ENCODE assay signal across 11 cellular contexts in the genomic region with DNA sequence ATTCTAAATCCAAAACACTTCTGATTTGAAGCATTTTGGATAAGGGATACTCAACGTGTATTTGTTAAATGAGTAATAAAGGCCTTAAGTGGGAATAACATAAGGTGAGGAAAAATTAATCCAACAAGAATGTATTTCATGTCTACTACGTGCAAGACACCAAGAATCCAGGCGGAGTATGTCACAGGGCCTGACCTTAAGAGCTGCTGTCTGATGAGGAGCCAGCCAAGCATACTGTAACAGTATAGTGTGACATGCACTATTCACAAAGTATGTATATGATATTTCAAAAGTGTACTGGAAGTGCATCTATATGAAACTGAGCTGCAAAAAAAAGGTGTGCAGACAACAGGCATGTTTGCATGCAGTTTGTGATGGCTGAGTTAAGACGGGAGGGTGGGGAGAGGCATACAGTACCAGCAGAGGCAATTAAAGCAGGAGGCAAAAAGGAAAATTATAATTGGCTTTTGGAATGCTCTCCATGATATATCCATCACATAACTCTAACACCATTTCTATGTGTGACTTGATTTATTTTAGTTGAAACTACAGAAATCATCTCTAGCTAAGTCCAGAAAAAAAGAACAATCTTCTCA. TPM values are rescaled to one million over a fixed set of nuclear protein-coding genes. Genes with fewer than 3 reads are reported as not detected.
DNase-seq lines count a peak whose midpoint lies in the region; ATAC-seq, FAIRE-seq and TF ChIP-seq lines count a peak whose summit lies in the region.
"Had no signal": no experiment of that assay in that cellular context is flagged by ENCODE, and none has a peak within 500 bp of the region (broad histone marks: within the 10 kb centered on the region; RNA-seq: fewer than 3 reads in every experiment).

No MANE protein-coding gene starts in this region.

- H3K4me1 ChIP-seq in keratinocyte (ENCODE audit: control insufficient read depth, extremely low read depth, insufficient read depth, low read length) = peaks cover 13% of the 10 kb centered on the region

- H3K9ac ChIP-seq in keratinocyte (ENCODE audit: control insufficient read depth, extremely low read depth, insufficient read depth, low read length) = no peak overlapping the region

- no peak overlapping the region for H3K4me3 ChIP-seq in brain microvascular endothelial cell (ENCODE audit: low read depth, low read length)
- no peak overlapping the region for H3K4me3 ChIP-seq in keratinocyte (ENCODE audit: control insufficient read depth in 2 of 3, extremely low read depth in 1 of 3, insufficient read depth in 2 of 3, low read depth in 1 of 3, low read length in 3 of 3)
- H3K4me3 ChIP-seq: suprapubic skin had no signal

- H3K36me3 ChIP-seq in brain microvascular endothelial cell (replicated peaks) (peaks cover 20% of the 10 kb centered on the region), keratinocyte (ENCODE audit: control insufficient read depth in 2 of 2, extremely low read depth in 1 of 2, insufficient read depth in 2 of 2, low read length in 2 of 2) (peaks cover 14 to 17% of the 10 kb centered on the region in 2 experiments)

- peak overlapping the region; percentile 24 for H3K4me2 ChIP-seq in keratinocyte (ENCODE audit: control insufficient read depth, extremely low read depth, insufficient read depth, low read depth, low read length)

- no peaks in the 10 kb centered on the region for H3K9me3 Mint-ChIP-seq in activated CD4-positive, alpha-beta T cell treated with anti-CD3 and anti-CD28 coated beads for 36 hours (ENCODE audit: low read depth)

- H3K36me3 Mint-ChIP-seq in activated CD4-positive, alpha-beta T cell treated with anti-CD3 and anti-CD28 coated beads for 36 hours (ENCODE audit: low read depth) = peaks cover 35% of the 10 kb centered on the region

- no peaks in the 10 kb centered on the region for H3K9me1 ChIP-seq in keratinocyte (ENCODE audit: control insufficient read depth, extremely low read depth, insufficient read depth, low read length)

- H4K20me1 ChIP-seq in keratinocyte (ENCODE audit: control insufficient read depth, extremely low read depth, insufficient read depth, low read length) = peaks cover 8% of the 10 kb centered on the region

- POLR2A ChIA-PET in activated CD4-positive, alpha-beta T cell treated with anti-CD3 and anti-CD28 coated beads for 36 hours (lab: Charles Lee) = no interaction called here

- DNase-seq in activated CD4-positive, alpha-beta T cell treated with anti-CD3 and anti-CD28 coated beads for 36 hours = no peak
- no peak for DNase-seq in activated CD4-positive, alpha-beta T cell treated with anti-CD3 and anti-CD28 coated beads, Interleukin-2, amount 50 U/mL, for 4 hours
- DNase-seq in brain microvascular endothelial cell (peak; percentile 60), keratinocyte (ENCODE audit: low read depth, low spot score) (no peak), GM13976 (ENCODE audit: low spot score) (no peak), midbrain (lab: John Stamatoyannopoulos, UW) (no peak), HuH-7 (ENCODE audit: low spot score) (no peak)
- DNase-seq: activated CD4-positive, alpha-beta T cell treated with anti-CD3 and anti-CD28 coated beads for 48 hours; GDM1 had no signal

- no peaks in the 10 kb centered on the region for H3K27me3 Mint-ChIP-seq in activated CD4-positive, alpha-beta T cell treated with anti-CD3 and anti-CD28 coated beads for 36 hours

- H3K79me2 ChIP-seq in keratinocyte (ENCODE audit: control insufficient read depth, insufficient read depth, low read length) = peaks cover 75% of the 10 kb centered on the region

- ATAC-seq in activated CD4-positive, alpha-beta T cell treated with anti-CD3 and anti-CD28 coated beads for 36 hours = no peak

- intact Hi-C loops in activated CD4-positive, alpha-beta T cell treated with anti-CD3 and anti-CD28 coated beads for 36 hours (cut with DNase I, micrococcal nuclease) = no loop called here

- H3K27ac ChIP-seq in brain microvascular endothelial cell = peak overlapping the region; percentile 80
- peak overlapping the region; percentile 43 for H3K27ac ChIP-seq in keratinocyte (ENCODE audit: control insufficient read depth, insufficient read depth, low read length)
- H3K27ac ChIP-seq in temporal lobe (ENCODE audit: low read depth, low read length) = peak overlapping the region; percentile 36

- H2AFZ ChIP-seq in keratinocyte (ENCODE audit: control insufficient read depth, low read length) = no peak overlapping the region

- H3K4me1 Mint-ChIP-seq in activated CD4-positive, alpha-beta T cell treated with anti-CD3 and anti-CD28 coated beads for 36 hours = peaks cover 56% of the 10 kb centered on the region

- no peaks in the 10 kb centered on the region for H3K9me3 ChIP-seq in keratinocyte (ENCODE audit: control insufficient read depth, low read depth, low read length)
- H3K9me3 ChIP-seq: suprapubic skin had no signal

- TF ChIP-seq CTCF in brain microvascular endothelial cell (IDR thresholded peaks at IDR 0.05; ENCODE audit: low read depth, low read length, missing control alignments) (no peak), keratinocyte (optimal IDR thresholded peaks at IDR 0.05 in 1 of 3, IDR thresholded peaks at IDR 0.05 in 1 of 3, conservative IDR thresholded peaks at IDR 0.05 in 1 of 3; ENCODE audit: extremely low read depth in 1 of 3, insufficient read depth in 2 of 3, low read length in 3 of 3) (no peak), GM13976 (IDR thresholded peaks at IDR 0.05; ENCODE audit: borderline replicate concordance, control extremely low read depth, extremely low read depth, insufficient read depth, missing control alignments) (no peak)

- in situ Hi-C loops in brain microvascular endothelial cell (cut with HindIII; ENCODE audit: low pct_ligation_motif_present, low sequenced_read_pairs) (no loop called here), GM13976 (cut with MboI; ENCODE audit: low sequenced_read_pairs, unreplicated experiment) (no loop called here)

- no peak overlapping the region for H3K4me3 Mint-ChIP-seq in activated CD4-positive, alpha-beta T cell treated with anti-CD3 and anti-CD28 coated beads for 36 hours

- no peak for FAIRE-seq in keratinocyte (lab: Jason Lieb, UNC)

- CTCF ChIA-PET in activated CD4-positive, alpha-beta T cell treated with anti-CD3 and anti-CD28 coated beads for 36 hours (lab: Charles Lee) = interaction anchor here (1.2 to 1.6 kb wide), 5 partner anchors 12 to 87 kb away, joined by 3 to 6 read pairs (median 3); a partner anchor contains a TSS

- H3K27me3 ChIP-seq in brain microvascular endothelial cell (replicated peaks) (no peaks in the 10 kb centered on the region), keratinocyte (ENCODE audit: control insufficient read depth, extremely low read depth, insufficient read depth, low read length) (no peaks in the 10 kb centered on the region)
- H3K27me3 ChIP-seq: suprapubic skin had no signal

- peak overlapping the region; percentile 20 for H3K27ac Mint-ChIP-seq in activated CD4-positive, alpha-beta T cell treated with anti-CD3 and anti-CD28 coated beads for 36 hours

- dilution Hi-C loops in keratinocyte (cut with MboI; ENCODE audit: extremely low pct_ligation_motif_present, low sequenced_read_pairs) = no loop called here

RNA-seq across cellular contexts. Expression of a gene that starts 18.2 kb away (rescaled TPM):
- total RNA-seq in activated CD4-positive, alpha-beta T cell treated with anti-CD3 and anti-CD28 coated beads for 36 hours = 10 to 100 TPM; 49.5 to 55.0 TPM
- polyA plus RNA-seq in keratinocyte = 34.8 to 52.0 TPM (median 50.3 TPM) in 3 replicates
- 104 TPM for polyA plus RNA-seq in keratinocyte (2011; ENCODE audit: low read depth)
- 33.7 and 49.1 TPM in 2 replicates for polyA plus RNA-seq in keratinocyte (2011; cell fraction: cytosol; rRNA removed)
- 73.8 and 77.6 TPM in 2 replicates for polyA plus RNA-seq in keratinocyte (2011; cell fraction: nucleus; rRNA removed)
- 39.4 and 42.1 TPM in 2 replicates for polyA plus RNA-seq in keratinocyte (2012; ENCODE audit: low replicate concordance)
- polyA minus RNA-seq in keratinocyte = 9.0 to 37.7 TPM (median 19.2 TPM) in 3 replicates
- polyA minus RNA-seq in keratinocyte (2011; cell fraction: cytosol; rRNA and poly(A)+ RNA removed) = 35.9 TPM
- polyA minus RNA-seq in keratinocyte (2011; cell fraction: nucleus; rRNA and poly(A)+ RNA removed) = 24.9 and 42.1 TPM in 2 replicates
- 28.3 TPM for total RNA-seq in temporal lobe

RNA-seq across cellular contexts. Expression of a gene that starts 27.4 kb away (rescaled TPM):
- total RNA-seq in activated CD4-positive, alpha-beta T cell treated with anti-CD3 and anti-CD28 coated beads for 36 hours = 1 to 10 TPM in 1 of 2 experiments, under 1 TPM in 1; 0.75 to 1.5 TPM
- not detected in 3 replicates for polyA plus RNA-seq in keratinocyte
- not detected for polyA plus RNA-seq in keratinocyte (2011; ENCODE audit: low read depth)
- polyA plus RNA-seq in keratinocyte (2011; cell fraction: cytosol; rRNA removed) = not detected in 2 replicates
- 0.13 TPM in 1 of 2 replicates, not detected in the other for polyA plus RNA-seq in keratinocyte (2011; cell fraction: nucleus; rRNA removed)
- polyA plus RNA-seq in keratinocyte (2012; ENCODE audit: low replicate concordance) = 0.07 TPM in 1 of 2 replicates, not detected in the other
- not detected in 3 replicates for polyA minus RNA-seq in keratinocyte
- not detected for polyA minus RNA-seq in keratinocyte (2011; cell fraction: cytosol; rRNA and poly(A)+ RNA removed)
- not detected in 2 replicates for polyA minus RNA-seq in keratinocyte (2011; cell fraction: nucleus; rRNA and poly(A)+ RNA removed)
- total RNA-seq in temporal lobe = under 0.01 TPM
